Comparison of ENCODE assay signal across 14 cellular contexts in the genomic region with DNA sequence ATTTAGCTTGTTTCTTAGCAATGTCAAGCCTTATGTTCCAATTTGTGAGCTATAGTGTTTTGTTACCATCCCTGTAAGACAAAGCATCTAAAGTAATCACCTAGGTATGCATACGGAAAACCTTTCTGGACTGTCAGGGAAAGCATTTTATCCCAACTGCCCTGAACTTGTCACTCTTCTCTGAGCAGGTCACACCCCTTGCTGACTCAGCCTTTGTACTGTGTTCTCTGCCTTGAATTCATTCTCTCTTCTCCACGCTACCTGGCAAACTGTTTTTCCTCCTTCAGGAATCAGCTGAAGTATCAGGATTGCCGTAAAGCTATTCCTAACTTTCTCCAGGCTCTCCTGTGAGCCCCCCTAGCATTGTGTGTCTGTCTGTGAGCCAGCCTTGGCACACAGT. TPM values are rescaled to one million over a fixed set of nuclear protein-coding genes. Genes with fewer than 3 reads are reported as not detected.
DNase-seq lines count a peak whose midpoint lies in the region; ATAC-seq, FAIRE-seq and TF ChIP-seq lines count a peak whose summit lies in the region.
"Had no signal": no experiment of that assay in that cellular context is flagged by ENCODE, and none has a peak within 500 bp of the region (broad histone marks: within the 10 kb centered on the region; RNA-seq: fewer than 3 reads in every experiment).

No MANE protein-coding gene starts in this region.

- no peak for ATAC-seq in WTC11
- no peak for ATAC-seq in GM21619 (IDR thresholded peaks at IDR 0.05; ENCODE audit: unreplicated experiment)
- ATAC-seq in HG02642 (IDR thresholded peaks at IDR 0.05; ENCODE audit: poor library complexity, unreplicated experiment) = no peak
- ATAC-seq: activated T-cell treated with anti-CD3 and anti-CD28 coated beads, Interleukin-2, amount 50 U/mL, for 72 hours had no signal

- TF ChIP-seq EP300 in sigmoid colon (IDR thresholded peaks at IDR 0.05) = no peak

- no peak overlapping the region for H3K4me3 Mint-ChIP-seq in WTC11
- H3K4me3 Mint-ChIP-seq: activated T-cell treated with anti-CD3 and anti-CD28 coated beads, Interleukin-2, amount 50 U/mL, for 72 hours had no signal

- H3K79me2 ChIP-seq in keratinocyte (ENCODE audit: control insufficient read depth, insufficient read depth, low read length) = no peaks in the 10 kb centered on the region

- no peaks in the 10 kb centered on the region for H3K9me1 ChIP-seq in keratinocyte (ENCODE audit: control insufficient read depth, extremely low read depth, insufficient read depth, low read length)

- no peaks in the 10 kb centered on the region for H3K9me3 Mint-ChIP-seq in WTC11
- H3K9me3 Mint-ChIP-seq: activated T-cell treated with anti-CD3 and anti-CD28 coated beads, Interleukin-2, amount 50 U/mL, for 72 hours had no signal

- H3K36me3 Mint-ChIP-seq in WTC11 = no peaks in the 10 kb centered on the region

- H3K4me1 Mint-ChIP-seq in WTC11 = peaks cover 83% of the 10 kb centered on the region

- H3K27ac Mint-ChIP-seq in WTC11 = peak overlapping the region; percentile 10; the same call in 1 of the 2 replicates
- H3K27ac Mint-ChIP-seq: activated T-cell treated with anti-CD3 and anti-CD28 coated beads, Interleukin-2, amount 50 U/mL, for 72 hours had no signal

- no peak for DNase-seq in WTC11 (ENCODE audit: low spot score)
- DNase-seq in keratinocyte (ENCODE audit: low read depth, low spot score) = peak; percentile 59
- no peak for DNase-seq in sigmoid colon
- no peak for DNase-seq in activated CD4-positive, CD25-positive, alpha-beta regulatory T cell treated with anti-CD3 and anti-CD28 coated beads, Interleukin-2, amount 50 U/mL, for 72 hours
- no peak for DNase-seq in NCI-H1930 (lab: John Stamatoyannopoulos, UW)
- DNase-seq: activated T-cell treated with anti-CD3 and anti-CD28 coated beads, Interleukin-2, amount 50 U/mL, for 72 hours; NCI-H187; RPMI8226; WERI-Rb-1 had no signal

- H3K27ac ChIP-seq in HEK293 (ENCODE audit: extremely low read depth, low read depth, low read length) (peak overlapping the region; percentile 56; the same call in 1 of the 2 replicates), keratinocyte (ENCODE audit: control insufficient read depth, insufficient read depth, low read length) (no peak overlapping the region), sigmoid colon (peak overlapping the region; percentile 8 to 67 (median 50))
- H3K27ac ChIP-seq: WERI-Rb-1 had no signal

- no peak overlapping the region for H3K9ac ChIP-seq in keratinocyte (ENCODE audit: control insufficient read depth, extremely low read depth, insufficient read depth, low read length)

- H3K4me1 ChIP-seq in HEK293 (ENCODE audit: control insufficient read depth, insufficient read depth, low read length) (peaks cover 24% of the 10 kb centered on the region), keratinocyte (ENCODE audit: control insufficient read depth, extremely low read depth, insufficient read depth, low read length) (peaks cover 27% of the 10 kb centered on the region), sigmoid colon (peaks cover 0 to 100% (median 92%) of the 10 kb centered on the region in 4 donors)

- H3K27me3 ChIP-seq in keratinocyte (ENCODE audit: control insufficient read depth, extremely low read depth, insufficient read depth, low read length) (no peaks in the 10 kb centered on the region), sigmoid colon (no peaks in the 10 kb centered on the region)

- intact Hi-C loops in sigmoid colon (cut with DNase I) = no loop called here

- H3K36me3 ChIP-seq in HEK293 (ENCODE audit: control insufficient read depth in 2 of 2, insufficient read depth in 1 of 2, low read length in 2 of 2) (no peaks in the 10 kb centered on the region), keratinocyte (ENCODE audit: control insufficient read depth in 2 of 2, extremely low read depth in 1 of 2, insufficient read depth in 2 of 2, low read length in 2 of 2) (no peaks in the 10 kb centered on the region), sigmoid colon (no peaks in the 10 kb centered on the region)
- H3K36me3 ChIP-seq: WERI-Rb-1 had no signal

- no peak for TF ChIP-seq CTCF in HEK293 (tag by site-specific recombination; IDR thresholded peaks at IDR 0.05)
- no peak for TF ChIP-seq CTCF in WTC11 (IDR thresholded peaks at IDR 0.05)
- no peak for TF ChIP-seq CTCF in keratinocyte (optimal IDR thresholded peaks at IDR 0.05 in 1 of 3, IDR thresholded peaks at IDR 0.05 in 1 of 3, conservative IDR thresholded peaks at IDR 0.05 in 1 of 3; ENCODE audit: extremely low read depth in 1 of 3, insufficient read depth in 2 of 3, low read length in 3 of 3)
- TF ChIP-seq CTCF in sigmoid colon (IDR thresholded peaks at IDR 0.05) = no peak

- CTCF ChIA-PET in HEK293 (lab: Yijun Ruan, JAX) = interaction anchor here (0.6 to 1.0 kb wide), 4 partner anchors 11 to 460 kb away, joined by 3 to 5 read pairs (median 3); no protein-coding TSS in a partner anchor
- CTCF ChIA-PET in WTC11 (lab: Charles Lee) = interaction anchor here (0.8 to 1.5 kb wide), 3 partner anchors 23 to 60 kb away, joined by 3 to 5 read pairs (median 5); a partner anchor contains a TSS

- H2AFZ ChIP-seq in keratinocyte (ENCODE audit: control insufficient read depth, low read length) = peak overlapping the region; percentile 47

- peak overlapping the region; percentile 67 for H3K4me2 ChIP-seq in keratinocyte (ENCODE audit: control insufficient read depth, extremely low read depth, insufficient read depth, low read depth, low read length)

- POLR2A ChIA-PET in HEK293 (lab: Yijun Ruan, JAX) = interaction anchor here (0.5 to 3.8 kb wide), 2 partner anchors 48 to 54 kb away, joined by 5 to 58 read pairs; a partner anchor contains a TSS
- POLR2A ChIA-PET in WTC11 (lab: Charles Lee) = no interaction called here

- 17 to 62% methylated on average over 3 of the region's 3 CpGs for WGBS in sigmoid colon, 2 donors

- H4K20me1 ChIP-seq in keratinocyte (ENCODE audit: control insufficient read depth, extremely low read depth, insufficient read depth, low read length) = no peaks in the 10 kb centered on the region

- H3K4me3 ChIP-seq in HEK293 (ENCODE audit: low read depth, low read length) (no peak overlapping the region), keratinocyte (ENCODE audit: control insufficient read depth in 2 of 3, extremely low read depth in 1 of 3, insufficient read depth in 2 of 3, low read depth in 1 of 3, low read length in 3 of 3) (no peak overlapping the region), sigmoid colon (no peak overlapping the region)

- FAIRE-seq in keratinocyte (lab: Jason Lieb, UNC) = peak; percentile 91
- FAIRE-seq: GM12891, HTR-8/SVneo had no signal

- H3K9me3 ChIP-seq in HEK293 (ENCODE audit: control insufficient read depth, insufficient read depth, low read depth, low read length) (no peaks in the 10 kb centered on the region), keratinocyte (ENCODE audit: control insufficient read depth, low read depth, low read length) (no peaks in the 10 kb centered on the region), sigmoid colon (no peaks in the 10 kb centered on the region)

- TF ChIP-seq POLR2A in sigmoid colon (IDR thresholded peaks at IDR 0.05) = no peak

- no peaks in the 10 kb centered on the region for H3K27me3 Mint-ChIP-seq in WTC11 (ENCODE audit: low read depth)

- dilution Hi-C loops in keratinocyte (cut with MboI; ENCODE audit: extremely low pct_ligation_motif_present, low sequenced_read_pairs) = no loop called here

TF ChIP-seq in HEK293, 187 proteins besides CTCF, POLR2A, EP300 and RAD21 (continues in another document):
- TF ChIP-seq, protein P1, sequence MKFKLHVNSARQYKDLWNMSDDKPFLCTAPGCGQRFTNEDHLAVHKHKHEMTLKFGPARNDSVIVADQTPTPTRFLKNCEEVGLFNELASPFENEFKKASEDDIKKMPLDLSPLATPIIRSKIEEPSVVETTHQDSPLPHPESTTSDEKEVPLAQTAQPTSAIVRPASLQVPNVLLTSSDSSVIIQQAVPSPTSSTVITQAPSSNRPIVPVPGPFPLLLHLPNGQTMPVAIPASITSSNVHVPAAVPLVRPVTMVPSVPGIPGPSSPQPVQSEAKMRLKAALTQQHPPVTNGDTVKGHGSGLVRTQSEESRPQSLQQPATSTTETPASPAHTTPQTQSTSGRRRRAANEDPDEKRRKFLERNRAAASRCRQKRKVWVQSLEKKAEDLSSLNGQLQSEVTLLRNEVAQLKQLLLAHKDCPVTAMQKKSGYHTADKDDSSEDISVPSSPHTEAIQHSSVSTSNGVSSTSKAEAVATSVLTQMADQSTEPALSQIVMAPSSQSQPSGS (tag by site-specific recombination; IDR thresholded peaks at IDR 0.05; ENCODE audit: low read depth) = no peak
- TF ChIP-seq KLF1 (tag by site-specific recombination; IDR thresholded peaks at IDR 0.05) (0 out of 2 replicates have a peak, but pooled peaks have one; percentile 41), SP7 (tag by site-specific recombination; IDR thresholded peaks at IDR 0.05) (peak; percentile 54), ZBTB1 (tag by site-specific recombination; IDR thresholded peaks at IDR 0.05) (no peak)

TF ChIP-seq in WTC11, 78 proteins besides CTCF, POLR2A, EP300 and RAD21 (continues in another document):
- TF ChIP-seq, protein P2, sequence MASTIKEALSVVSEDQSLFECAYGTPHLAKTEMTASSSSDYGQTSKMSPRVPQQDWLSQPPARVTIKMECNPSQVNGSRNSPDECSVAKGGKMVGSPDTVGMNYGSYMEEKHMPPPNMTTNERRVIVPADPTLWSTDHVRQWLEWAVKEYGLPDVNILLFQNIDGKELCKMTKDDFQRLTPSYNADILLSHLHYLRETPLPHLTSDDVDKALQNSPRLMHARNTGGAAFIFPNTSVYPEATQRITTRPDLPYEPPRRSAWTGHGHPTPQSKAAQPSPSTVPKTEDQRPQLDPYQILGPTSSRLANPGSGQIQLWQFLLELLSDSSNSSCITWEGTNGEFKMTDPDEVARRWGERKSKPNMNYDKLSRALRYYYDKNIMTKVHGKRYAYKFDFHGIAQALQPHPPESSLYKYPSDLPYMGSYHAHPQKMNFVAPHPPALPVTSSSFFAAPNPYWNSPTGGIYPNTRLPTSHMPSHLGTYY (CRISPR knock-in tag; IDR thresholded peaks at IDR 0.05) = no peak
- TF ChIP-seq NFATC4 (CRISPR knock-in tag; IDR thresholded peaks at IDR 0.05) = no peak
- no peak for TF ChIP-seq ETV6 (CRISPR knock-in tag; IDR thresholded peaks at IDR 0.05)
- TF ChIP-seq TEAD1 (CRISPR knock-in tag; IDR thresholded peaks at IDR 0.05) = no peak
- TF ChIP-seq ZNF396 (CRISPR knock-in tag; IDR thresholded peaks at IDR 0.05; ENCODE audit: borderline replicate concordance) = no peak
- TF ChIP-seq NR3C1 (CRISPR knock-in tag; conservative IDR thresholded peaks at IDR 0.05; ENCODE audit: low read depth) = no peak

RNA-seq across cellular contexts. Expression of a gene that starts 54.2 kb away (rescaled TPM):
- total RNA-seq in WTC11 (2021) (97.7 to 102 TPM (median 102 TPM) in 3 replicates), sigmoid colon (100 to 1,000 TPM; 118 to 168 (median 161) TPM)
- polyA plus RNA-seq in keratinocyte (1.3 to 3.5 TPM (median 2.2 TPM) in 3 replicates), sigmoid colon (10 to 100 TPM in 2 of 3 donors, 1 to 10 TPM in 1; 6.7 to 18.0 (median 11.4) TPM)
- polyA plus RNA-seq in keratinocyte (2011; ENCODE audit: low read depth) = 0.91 TPM
- 1.9 and 2.1 TPM in 2 replicates for polyA plus RNA-seq in keratinocyte (2011; cell fraction: cytosol; rRNA removed)
- polyA plus RNA-seq in keratinocyte (2011; cell fraction: nucleus; rRNA removed) = 1.5 and 2.4 TPM in 2 replicates
- polyA plus RNA-seq in keratinocyte (2012; ENCODE audit: low replicate concordance) = 0.97 and 1.7 TPM in 2 replicates
- 2.0 to 3.8 TPM (median 3.1 TPM) in 3 replicates for polyA minus RNA-seq in keratinocyte
- 0.77 TPM for polyA minus RNA-seq in keratinocyte (2011; cell fraction: cytosol; rRNA and poly(A)+ RNA removed)
- 2.4 and 8.2 TPM in 2 replicates for polyA minus RNA-seq in keratinocyte (2011; cell fraction: nucleus; rRNA and poly(A)+ RNA removed)
